In genomic region chr12:49347307-49348237, GRCh38 we compare ENCODE assay signal across 1 cellular context.
A peak's percentile ranks its signal among the peaks of the same experiment; 100 is the strongest.
TF ChIP-seq lines count a peak whose summit lies in the region.

No MANE protein-coding gene starts in this region.

TF ChIP-seq in HEK293, 187 proteins besides CTCF, POLR2A, EP300 and RAD21 (continued from another document and continues in another):
- TF ChIP-seq ZNF148 (tag by site-specific recombination; IDR thresholded peaks at IDR 0.05; ENCODE audit: borderline replicate concordance) = no peak
- TF ChIP-seq ZNF362 (tag by site-specific recombination; IDR thresholded peaks at IDR 0.05) = no peak
- peak; percentile 74; the same call in 1 of the 2 replicates for TF ChIP-seq KLF8 (tag by site-specific recombination; IDR thresholded peaks at IDR 0.05)
- no peak for TF ChIP-seq ZNF19 (tag by site-specific recombination; IDR thresholded peaks at IDR 0.05; ENCODE audit: low read depth)
- no peak for TF ChIP-seq ZNF670 (tag by site-specific recombination; IDR thresholded peaks at IDR 0.05; ENCODE audit: low read depth)
- TF ChIP-seq ZNF423 (tag by site-specific recombination; IDR thresholded peaks at IDR 0.05) = peak; percentile 98
- TF ChIP-seq, protein P1, sequence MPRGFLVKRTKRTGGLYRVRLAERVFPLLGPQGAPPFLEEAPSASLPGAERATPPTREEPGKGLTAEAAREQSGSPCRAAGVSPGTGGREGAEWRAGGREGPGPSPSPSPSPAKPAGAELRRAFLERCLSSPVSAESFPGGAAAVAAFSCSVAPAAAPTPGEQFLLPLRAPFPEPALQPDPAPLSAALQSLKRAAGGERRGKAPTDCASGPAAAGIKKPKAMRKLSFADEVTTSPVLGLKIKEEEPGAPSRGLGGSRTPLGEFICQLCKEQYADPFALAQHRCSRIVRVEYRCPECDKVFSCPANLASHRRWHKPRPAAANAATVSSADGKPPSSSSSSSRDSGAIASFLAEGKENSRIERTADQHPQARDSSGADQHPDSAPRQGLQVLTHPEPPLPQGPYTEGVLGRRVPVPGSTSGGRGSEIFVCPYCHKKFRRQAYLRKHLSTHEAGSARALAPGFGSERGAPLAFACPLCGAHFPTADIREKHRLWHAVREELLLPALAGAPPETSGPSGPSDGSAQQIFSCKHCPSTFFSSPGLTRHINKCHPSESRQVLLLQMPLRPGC (tag by site-specific recombination; IDR thresholded peaks at IDR 0.05) = no peak
- TF ChIP-seq RBAK (tag by site-specific recombination; IDR thresholded peaks at IDR 0.05) = no peak
- TF ChIP-seq ZNF391 (tag by site-specific recombination; IDR thresholded peaks at IDR 0.05; ENCODE audit: borderline replicate concordance, low read depth) = peak; percentile 57; the same call in 1 of the 2 replicates
- 0 out of 2 replicates have a peak, but pooled peaks have one; percentile 24 for TF ChIP-seq TRIM28 (IDR thresholded peaks at IDR 0.05; ENCODE audit: borderline replicate concordance, low read length)
- TF ChIP-seq TSHZ1 (tag by site-specific recombination; IDR thresholded peaks at IDR 0.05; ENCODE audit: borderline replicate concordance) = no peak
- TF ChIP-seq ZNF140 (tag by site-specific recombination; IDR thresholded peaks at IDR 0.05) = no peak
- TF ChIP-seq ZNF777 (tag by site-specific recombination; IDR thresholded peaks at IDR 0.05; ENCODE audit: borderline replicate concordance) = 0 out of 2 replicates have a peak, but pooled peaks have one; percentile 32
- no peak for TF ChIP-seq ZNF404 (tag by site-specific recombination; IDR thresholded peaks at IDR 0.05)
- peak; percentile 29; the same call in 1 of the 2 replicates for TF ChIP-seq ZNF792 (tag by site-specific recombination; IDR thresholded peaks at IDR 0.05)
- no peak for TF ChIP-seq ZNF37A (tag by site-specific recombination; IDR thresholded peaks at IDR 0.05)
- no peak for TF ChIP-seq ZNF549 (tag by site-specific recombination; IDR thresholded peaks at IDR 0.05)
- no peak for TF ChIP-seq ZBTB49 (tag by site-specific recombination; IDR thresholded peaks at IDR 0.05; ENCODE audit: low read depth)
- no peak for TF ChIP-seq ZNF132 (tag by site-specific recombination; IDR thresholded peaks at IDR 0.05; ENCODE audit: borderline replicate concordance)
- TF ChIP-seq ZNF830 (tag by site-specific recombination; IDR thresholded peaks at IDR 0.05; ENCODE audit: low read depth) = no peak
- TF ChIP-seq KLF7 (tag by site-specific recombination; IDR thresholded peaks at IDR 0.05; ENCODE audit: borderline replicate concordance) = no peak; the same call in 1 of the 2 replicates
- TF ChIP-seq ZNF23 (tag by site-specific recombination; IDR thresholded peaks at IDR 0.05; ENCODE audit: borderline replicate concordance) = no peak
- TF ChIP-seq ZNF350 (tag by site-specific recombination; IDR thresholded peaks at IDR 0.05) = no peak
- peak; percentile 62 for TF ChIP-seq ZNF639 (tag by site-specific recombination; IDR thresholded peaks at IDR 0.05)
- TF ChIP-seq SALL2 (tag by site-specific recombination; IDR thresholded peaks at IDR 0.05; ENCODE audit: borderline replicate concordance) = no peak
- TF ChIP-seq ZNF112 (tag by site-specific recombination; IDR thresholded peaks at IDR 0.05) = no peak
- no peak for TF ChIP-seq SCRT1 (tag by site-specific recombination; IDR thresholded peaks at IDR 0.05; ENCODE audit: borderline replicate concordance)
- no peak for TF ChIP-seq HOXD13 (CRISPR knock-in tag; IDR thresholded peaks at IDR 0.05; ENCODE audit: borderline replicate concordance)
- peak; percentile 82; the same call in 1 of the 2 replicates for TF ChIP-seq ZNF660 (tag by site-specific recombination; IDR thresholded peaks at IDR 0.05)
- TF ChIP-seq ZNF692 (tag by site-specific recombination; IDR thresholded peaks at IDR 0.05) = peak; percentile 92
- peak; percentile 94 for TF ChIP-seq ZBTB8A (tag by site-specific recombination; IDR thresholded peaks at IDR 0.05)
- TF ChIP-seq ZNF280D (tag by site-specific recombination; IDR thresholded peaks at IDR 0.05) = no peak
- no peak for TF ChIP-seq ZNF169 (tag by site-specific recombination; IDR thresholded peaks at IDR 0.05)
- TF ChIP-seq PRDM1 (tag by site-specific recombination; IDR thresholded peaks at IDR 0.05) = no peak
- TF ChIP-seq KLF10 (tag by site-specific recombination; IDR thresholded peaks at IDR 0.05) = no peak
- peak; percentile 79 for TF ChIP-seq SP7 (tag by site-specific recombination; IDR thresholded peaks at IDR 0.05)
- TF ChIP-seq, protein P2, sequence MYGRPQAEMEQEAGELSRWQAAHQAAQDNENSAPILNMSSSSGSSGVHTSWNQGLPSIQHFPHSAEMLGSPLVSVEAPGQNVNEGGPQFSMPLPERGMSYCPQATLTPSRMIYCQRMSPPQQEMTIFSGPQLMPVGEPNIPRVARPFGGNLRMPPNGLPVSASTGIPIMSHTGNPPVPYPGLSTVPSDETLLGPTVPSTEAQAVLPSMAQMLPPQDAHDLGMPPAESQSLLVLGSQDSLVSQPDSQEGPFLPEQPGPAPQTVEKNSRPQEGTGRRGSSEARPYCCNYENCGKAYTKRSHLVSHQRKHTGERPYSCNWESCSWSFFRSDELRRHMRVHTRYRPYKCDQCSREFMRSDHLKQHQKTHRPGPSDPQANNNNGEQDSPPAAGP (tag by site-specific recombination; IDR thresholded peaks at IDR 0.05) = peak; percentile 67
- no peak for TF ChIP-seq ZNF239 (tag by site-specific recombination; IDR thresholded peaks at IDR 0.05)
- TF ChIP-seq, protein P3, sequence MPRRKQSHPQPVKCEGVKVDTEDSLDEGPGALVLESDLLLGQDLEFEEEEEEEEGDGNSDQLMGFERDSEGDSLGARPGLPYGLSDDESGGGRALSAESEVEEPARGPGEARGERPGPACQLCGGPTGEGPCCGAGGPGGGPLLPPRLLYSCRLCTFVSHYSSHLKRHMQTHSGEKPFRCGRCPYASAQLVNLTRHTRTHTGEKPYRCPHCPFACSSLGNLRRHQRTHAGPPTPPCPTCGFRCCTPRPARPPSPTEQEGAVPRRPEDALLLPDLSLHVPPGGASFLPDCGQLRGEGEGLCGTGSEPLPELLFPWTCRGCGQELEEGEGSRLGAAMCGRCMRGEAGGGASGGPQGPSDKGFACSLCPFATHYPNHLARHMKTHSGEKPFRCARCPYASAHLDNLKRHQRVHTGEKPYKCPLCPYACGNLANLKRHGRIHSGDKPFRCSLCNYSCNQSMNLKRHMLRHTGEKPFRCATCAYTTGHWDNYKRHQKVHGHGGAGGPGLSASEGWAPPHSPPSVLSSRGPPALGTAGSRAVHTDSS (tag by site-specific recombination; IDR thresholded peaks at IDR 0.05) = no peak
- no peak for TF ChIP-seq ZNF701 (tag by site-specific recombination; IDR thresholded peaks at IDR 0.05)
- no peak for TF ChIP-seq HOXC10 (CRISPR knock-in tag; IDR thresholded peaks at IDR 0.05)
